ENCODE assay signal across 27 cellular contexts in genomic region chr13:76873454-76873853, GRCh38.
"Had no signal": no experiment of that assay in that cellular context is flagged by ENCODE, and none has a peak within 500 bp of the region (broad histone marks: within the 10 kb centered on the region; RNA-seq: fewer than 3 reads in every experiment).

No MANE protein-coding gene starts in this region.

- H3K27ac ChIP-seq: hepatocyte, left ventricle myocardium inferior, neural progenitor cell, neutrophil, prostate gland, spleen, testis, thyroid gland, uterus had no signal

- H3K9me3 ChIP-seq: heart right ventricle, left ventricle myocardium inferior, neutrophil, prostate gland, sigmoid colon, spleen, testis, thyroid gland, uterus had no signal

- H3K4me3 ChIP-seq: heart right ventricle, hepatocyte, left ventricle myocardium inferior, lung, neural progenitor cell, prostate gland, sigmoid colon, spleen, testis, thyroid gland, uterus had no signal

- H3K4me1 ChIP-seq: neural progenitor cell, prostate gland, testis, thyroid gland, uterus had no signal

- ATAC-seq: heart right ventricle; natural killer cell; right cardiac atrium; stimulated activated memory B cell treated with anti-CD40 and anti-IgM and Interleukin-4, amounts not matched to agents 10 μg/mL and 1 μg/mL and 100 μg/mL, for 72 hours; stimulated activated naive CD8-positive, alpha-beta T cell treated with anti-CD3 and anti-CD28 coated beads, Interleukin-15, amount 100 ng/mL, for 72 hours had no signal

- H3K36me3 ChIP-seq: heart right ventricle, left ventricle myocardium inferior, neural progenitor cell, neutrophil, prostate gland, sigmoid colon, spleen, thyroid gland, uterus had no signal

- DNase-seq: heart right ventricle; islet precursor cell; left ventricle myocardium inferior; naive B cell; natural killer cell; nephron progenitor cell; occipital lobe; posterior cingulate gyrus; retina; right cardiac atrium; sigmoid colon; small intestine; spleen; stimulated activated CD4-positive, alpha-beta T cell treated with anti-CD3 and anti-CD28 coated beads, Interleukin-4, amount 100 ng/mL, for 24 hours; stimulated activated naive CD4-positive, alpha-beta T cell treated with Interleukin-2 at 50 U/mL for 16 hours; stimulated activated naive CD8-positive, alpha-beta T cell treated with anti-CD3 and anti-CD28 coated beads, Interleukin-15, amount 100 ng/mL, for 72 hours; substantia nigra; testis; thyroid gland; trophoblast cell; uterus had no signal

- H3K27me3 ChIP-seq: heart right ventricle, hepatocyte, neural progenitor cell, sigmoid colon, spleen, testis, thyroid gland, uterus had no signal
